ENCODE assay signal across 31 cellular contexts in genomic region chr1:45148209-45148608, GRCh38. TPM values are rescaled to one million over a fixed set of nuclear protein-coding genes. Genes with fewer than 3 reads are reported as not detected.
A peak's percentile ranks its signal among the peaks of the same experiment; 100 is the strongest.
DNase-seq lines count a peak whose midpoint lies in the region; ATAC-seq and TF ChIP-seq lines count a peak whose summit lies in the region.
"Had no signal": no experiment of that assay in that cellular context is flagged by ENCODE, and none has a peak within 500 bp of the region (broad histone marks: within the 10 kb centered on the region; RNA-seq: fewer than 3 reads in every experiment).

No MANE protein-coding gene starts in this region.

- H3K27me3 ChIP-seq in sigmoid colon = no peaks in the 10 kb centered on the region
- H3K27me3 ChIP-seq: BE2C had no signal

- no peaks in the 10 kb centered on the region for H3K9me3 Mint-ChIP-seq in activated CD8-positive, alpha-beta T cell treated with anti-CD3 and anti-CD28 coated beads for 36 hours
- H3K9me3 Mint-ChIP-seq in activated CD8-positive, alpha-beta T cell treated with anti-CD3 and anti-CD28 coated beads, Interleukin-2, amount 10 ng/mL, durations not matched to agents 7 days and 5 days (ENCODE audit: insufficient read depth) = no peaks in the 10 kb centered on the region
- H3K9me3 Mint-ChIP-seq in activated T-helper 17 cell treated with anti-CD3 and anti-CD28 coated beads, Interleukin-2, amount 50 U/mL, for 72 hours = no peaks in the 10 kb centered on the region
- no peaks in the 10 kb centered on the region for H3K9me3 Mint-ChIP-seq in chondrocyte (ENCODE audit: low read depth)
- H3K9me3 Mint-ChIP-seq: GM23338, H9 had no signal

- CTCF ChIA-PET in activated CD8-positive, alpha-beta T cell treated with anti-CD3 and anti-CD28 coated beads for 36 hours (lab: Charles Lee) = no interaction called here
- CTCF ChIA-PET in activated CD8-positive, alpha-beta T cell treated with anti-CD3 and anti-CD28 coated beads, Interleukin-2, amount 10 ng/mL, durations not matched to agents 7 days and 5 days (lab: Charles Lee) = no interaction called here

- TF ChIP-seq CTCF in activated CD8-positive, alpha-beta T cell treated with anti-CD3 and anti-CD28 coated beads for 36 hours (IDR thresholded peaks at IDR 0.05) = no peak
- TF ChIP-seq CTCF in GM13976 (IDR thresholded peaks at IDR 0.05; ENCODE audit: borderline replicate concordance, control extremely low read depth, extremely low read depth, insufficient read depth, missing control alignments) = no peak
- TF ChIP-seq CTCF in chondrocyte (IDR thresholded peaks at IDR 0.05) = no peak
- no peak for TF ChIP-seq CTCF in sigmoid colon (IDR thresholded peaks at IDR 0.05)

- H3K9me3 ChIP-seq in sigmoid colon = no peaks in the 10 kb centered on the region
- H3K9me3 ChIP-seq: BE2C had no signal

- DNase-seq in activated CD8-positive, alpha-beta T cell treated with anti-CD3 and anti-CD28 coated beads for 36 hours = no peak
- DNase-seq in activated CD8-positive, alpha-beta T cell treated with anti-CD3 and anti-CD28 coated beads, Interleukin-2, amount 10 ng/mL, durations not matched to agents 7 days and 5 days = no peak
- DNase-seq in iris pigment epithelial cell (ENCODE audit: low read depth) = peak; percentile 2
- DNase-seq in GM13976 (ENCODE audit: low spot score) = no peak
- no peak for DNase-seq in chondrocyte (ENCODE audit: low spot score)
- DNase-seq in sigmoid colon = no peak
- DNase-seq: ACHN; BE2C; CD8-positive, alpha-beta memory T cell; DMS 273 treated with DMSO at 0.1 percent for 48 hours; DMS79; EL; GF-D8; H9; MM.1S; NCI-H1048; NCI-H1694; NCI-H2029 treated with DMSO at 0.1 percent for 48 hours; NCI-H2171; NCI-H524; NCI-H774; PC-3 had no signal

- POLR2A ChIA-PET in activated CD8-positive, alpha-beta T cell treated with anti-CD3 and anti-CD28 coated beads for 36 hours (lab: Charles Lee) = no interaction called here
- POLR2A ChIA-PET in activated CD8-positive, alpha-beta T cell treated with anti-CD3 and anti-CD28 coated beads, Interleukin-2, amount 10 ng/mL, durations not matched to agents 7 days and 5 days (lab: Charles Lee) = no interaction called here

- intact Hi-C loops in activated CD8-positive, alpha-beta T cell treated with anti-CD3 and anti-CD28 coated beads for 36 hours (cut with micrococcal nuclease) = no loop called here
- intact Hi-C loops in sigmoid colon (cut with DNase I) = no loop called here

- no peaks in the 10 kb centered on the region for H3K4me1 ChIP-seq in sigmoid colon
- H3K4me1 ChIP-seq: BE2C had no signal

- H3K27ac ChIP-seq in sigmoid colon = no peak overlapping the region
- H3K27ac ChIP-seq: 22Rv1, HL-60, KMS-11 had no signal

- no peak overlapping the region for H3K4me3 ChIP-seq in sigmoid colon
- H3K4me3 ChIP-seq: GM23338 had no signal

- in situ Hi-C loops in GM13976 (cut with MboI; ENCODE audit: low sequenced_read_pairs, unreplicated experiment) = no loop called here

- TF ChIP-seq POLR2A in sigmoid colon (IDR thresholded peaks at IDR 0.05) = no peak

- no peaks in the 10 kb centered on the region for H3K36me3 Mint-ChIP-seq in activated CD8-positive, alpha-beta T cell treated with anti-CD3 and anti-CD28 coated beads for 36 hours (ENCODE audit: low read depth)
- no peaks in the 10 kb centered on the region for H3K36me3 Mint-ChIP-seq in activated CD8-positive, alpha-beta T cell treated with anti-CD3 and anti-CD28 coated beads, Interleukin-2, amount 10 ng/mL, durations not matched to agents 7 days and 5 days (ENCODE audit: low read depth)
- H3K36me3 Mint-ChIP-seq in activated T-helper 17 cell treated with anti-CD3 and anti-CD28 coated beads, Interleukin-2, amount 50 U/mL, for 72 hours (ENCODE audit: low read depth) = no peaks in the 10 kb centered on the region
- H3K36me3 Mint-ChIP-seq in chondrocyte (ENCODE audit: low read depth) = no peaks in the 10 kb centered on the region
- H3K36me3 Mint-ChIP-seq: CD14-positive monocyte, IgD-negative memory B cell had no signal

- no peak overlapping the region for H3K4me3 Mint-ChIP-seq in activated CD8-positive, alpha-beta T cell treated with anti-CD3 and anti-CD28 coated beads for 36 hours
- no peak overlapping the region for H3K4me3 Mint-ChIP-seq in activated CD8-positive, alpha-beta T cell treated with anti-CD3 and anti-CD28 coated beads, Interleukin-2, amount 10 ng/mL, durations not matched to agents 7 days and 5 days
- H3K4me3 Mint-ChIP-seq in activated T-helper 17 cell treated with anti-CD3 and anti-CD28 coated beads, Interleukin-2, amount 50 U/mL, for 72 hours = no peak overlapping the region
- no peak overlapping the region for H3K4me3 Mint-ChIP-seq in chondrocyte (ENCODE audit: unreplicated experiment)
- H3K4me3 Mint-ChIP-seq: CD14-positive monocyte; CD8-positive, alpha-beta memory T cell; GM23338; H9 had no signal

- H3K27me3 Mint-ChIP-seq in activated CD8-positive, alpha-beta T cell treated with anti-CD3 and anti-CD28 coated beads for 36 hours = peaks cover 7% of the 10 kb centered on the region
- H3K27me3 Mint-ChIP-seq in activated CD8-positive, alpha-beta T cell treated with anti-CD3 and anti-CD28 coated beads, Interleukin-2, amount 10 ng/mL, durations not matched to agents 7 days and 5 days (ENCODE audit: low read depth) = peaks cover 10% of the 10 kb centered on the region
- no peaks in the 10 kb centered on the region for H3K27me3 Mint-ChIP-seq in activated T-helper 17 cell treated with anti-CD3 and anti-CD28 coated beads, Interleukin-2, amount 50 U/mL, for 72 hours
- H3K27me3 Mint-ChIP-seq in chondrocyte (ENCODE audit: low read depth) = peaks cover 2% of the 10 kb centered on the region

- H3K36me3 ChIP-seq in sigmoid colon = no peaks in the 10 kb centered on the region
- H3K36me3 ChIP-seq: BE2C had no signal

- H3K4me1 Mint-ChIP-seq in activated CD8-positive, alpha-beta T cell treated with anti-CD3 and anti-CD28 coated beads for 36 hours (ENCODE audit: low read depth) = peaks cover 5% of the 10 kb centered on the region
- H3K4me1 Mint-ChIP-seq in activated CD8-positive, alpha-beta T cell treated with anti-CD3 and anti-CD28 coated beads, Interleukin-2, amount 10 ng/mL, durations not matched to agents 7 days and 5 days (ENCODE audit: low read depth) = no peaks in the 10 kb centered on the region
- no peaks in the 10 kb centered on the region for H3K4me1 Mint-ChIP-seq in activated T-helper 17 cell treated with anti-CD3 and anti-CD28 coated beads, Interleukin-2, amount 50 U/mL, for 72 hours
- H3K4me1 Mint-ChIP-seq in chondrocyte (ENCODE audit: low read depth) = peaks cover 9% of the 10 kb centered on the region

- peak; percentile 47 for ATAC-seq in activated CD8-positive, alpha-beta T cell treated with anti-CD3 and anti-CD28 coated beads for 36 hours
- ATAC-seq in activated CD8-positive, alpha-beta T cell treated with anti-CD3 and anti-CD28 coated beads, Interleukin-2, amount 10 ng/mL, durations not matched to agents 7 days and 5 days = no peak
- peak; percentile 31 for ATAC-seq in activated T-helper 17 cell treated with anti-CD3 and anti-CD28 coated beads, Interleukin-2, amount 50 U/mL, for 72 hours (replicated peaks)
- no peak for ATAC-seq in GM18873 (IDR thresholded peaks at IDR 0.05; ENCODE audit: low FRiP score, unreplicated experiment)
- ATAC-seq: GM23338, PC-3, SK-N-SH treated with all-trans-retinoic acid at 6 μM for 48 hours had no signal

- no peak overlapping the region for H3K27ac Mint-ChIP-seq in activated CD8-positive, alpha-beta T cell treated with anti-CD3 and anti-CD28 coated beads for 36 hours
- no peak overlapping the region for H3K27ac Mint-ChIP-seq in activated CD8-positive, alpha-beta T cell treated with anti-CD3 and anti-CD28 coated beads, Interleukin-2, amount 10 ng/mL, durations not matched to agents 7 days and 5 days
- H3K27ac Mint-ChIP-seq in activated T-helper 17 cell treated with anti-CD3 and anti-CD28 coated beads, Interleukin-2, amount 50 U/mL, for 72 hours = no peak overlapping the region
- H3K27ac Mint-ChIP-seq in chondrocyte (ENCODE audit: unreplicated experiment) = no peak overlapping the region

- no peak for TF ChIP-seq EP300 in sigmoid colon (IDR thresholded peaks at IDR 0.05)

RNA-seq across cellular contexts. Expression of gene ZSWIM5, which starts 58.2 kb away (rescaled TPM):
- total RNA-seq in activated CD8-positive, alpha-beta T cell treated with anti-CD3 and anti-CD28 coated beads for 36 hours = under 1 TPM; 0.70 to 0.87 TPM
- under 1 TPM; 0.50 TPM for total RNA-seq in activated CD8-positive, alpha-beta T cell treated with anti-CD3 and anti-CD28 coated beads, Interleukin-2, amount 10 ng/mL, durations not matched to agents 7 days and 5 days
- total RNA-seq in activated T-helper 17 cell treated with anti-CD3 and anti-CD28 coated beads, Interleukin-2, amount 50 U/mL, for 72 hours = 1 to 10 TPM in 1 of 2 donors, under 1 TPM in 1; 0.86 to 1.9 TPM
- 0.51 to 1.1 TPM (median 1.0 TPM) in 3 replicates for total RNA-seq in chondrocyte
- total RNA-seq in sigmoid colon = 1 to 10 TPM; 2.9 to 4.3 (median 3.3) TPM
- 1 to 10 TPM; 2.4 to 3.2 (median 2.5) TPM for polyA plus RNA-seq in sigmoid colon
- polyA plus RNA-seq: CD14-positive monocyte had no signal

Comparison
In these comparisons a context has a peak if more than half of its experiments do, and no peak if none do; other contexts are left out.
1. ATAC-seq: peak in activated CD8-positive, alpha-beta T cell treated with anti-CD3 and anti-CD28 coated beads for 36 hours (single experiment) and activated T-helper 17 cell treated with anti-CD3 and anti-CD28 coated beads, Interleukin-2, amount 50 U/mL, for 72 hours (single experiment); none in activated CD8-positive, alpha-beta T cell treated with anti-CD3 and anti-CD28 coated beads, Interleukin-2, amount 10 ng/mL, durations not matched to agents 7 days and 5 days (single experiment) and GM18873 (single experiment).